Comparison of ENCODE assay signal across 1 cellular context in the genomic region with DNA sequence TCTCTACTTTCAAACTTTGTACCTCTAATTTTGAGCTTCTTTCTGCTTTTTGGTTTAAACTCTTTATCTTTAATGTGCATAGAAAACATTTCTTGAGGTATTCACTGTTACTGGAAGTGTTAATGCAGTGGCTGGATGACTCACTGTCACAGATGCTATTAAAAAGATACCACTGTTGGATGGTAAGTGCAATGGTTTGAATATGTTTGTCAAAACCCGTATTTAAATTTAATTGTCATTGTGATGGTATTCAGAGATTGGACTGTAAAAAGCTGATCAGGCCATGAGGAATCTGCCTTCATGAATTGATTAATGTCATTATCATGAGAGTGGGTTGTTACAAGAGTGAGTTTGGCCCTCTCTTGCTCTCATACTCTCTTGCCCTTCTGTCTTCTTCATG.
TF ChIP-seq lines count a peak whose summit lies in the region.

No MANE protein-coding gene starts in this region.

TF ChIP-seq in A549, 52 proteins besides CTCF, POLR2A, EP300 and RAD21 (continued from another document):
- TF ChIP-seq TP53 (CRISPR knock-in tag; IDR thresholded peaks at IDR 0.05): no peak
- TF ChIP-seq GATA3 (IDR thresholded peaks at IDR 0.05; ENCODE audit: borderline replicate concordance): no peak
